In the genomic region with DNA sequence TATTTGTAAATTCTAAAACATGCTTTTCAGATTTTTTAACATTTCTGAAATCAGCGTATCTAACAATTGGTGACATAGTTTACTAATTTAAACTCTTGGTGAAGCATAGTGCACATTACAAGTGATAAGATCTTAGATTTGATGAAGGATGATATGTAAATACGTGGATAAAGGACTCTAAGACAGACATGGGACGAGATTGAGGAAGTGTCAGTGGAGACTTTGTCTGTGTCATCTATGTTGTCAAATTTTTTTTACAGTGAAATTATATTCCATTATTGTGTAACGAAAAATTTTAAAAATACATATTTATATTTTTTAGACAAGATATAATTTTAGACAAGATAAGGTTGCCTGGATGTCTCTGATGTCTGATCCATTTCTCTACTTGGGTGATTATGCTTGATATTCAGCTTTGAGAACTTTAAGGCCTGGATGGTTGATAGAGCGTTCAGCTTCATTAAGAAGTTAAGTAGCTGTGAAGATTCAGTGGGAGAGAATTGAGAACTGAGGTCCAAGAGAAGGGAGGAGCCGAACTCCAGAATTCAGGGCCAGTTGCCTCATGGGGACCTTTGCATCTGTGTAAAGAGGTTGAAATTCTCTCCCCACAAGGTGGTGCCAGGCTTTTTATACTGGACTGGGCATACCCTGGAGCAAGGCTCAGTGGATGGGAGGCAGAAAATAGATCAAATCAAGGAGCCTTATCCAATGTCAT, we compare ENCODE assay signal across 9 cellular contexts.
A peak's percentile ranks its signal among the peaks of the same experiment; 100 is the strongest.
DNase-seq lines count a peak whose midpoint lies in the region; ATAC-seq, FAIRE-seq and TF ChIP-seq lines count a peak whose summit lies in the region.
"Had no signal": no experiment of that assay in that cellular context is flagged by ENCODE, and none has a peak within 500 bp of the region (broad histone marks: within the 10 kb centered on the region; RNA-seq: fewer than 3 reads in every experiment).

No MANE protein-coding gene starts in this region.

- peak; percentile 43 for FAIRE-seq in islet of Langerhans (lab: Jason Lieb, UNC)

- POLR2A ChIA-PET in AG04450 (lab: Yijun Ruan, JAX) = interaction anchor here (0.7 kb wide), 1 partner anchor 171 kb away, joined by 3 read pairs; no protein-coding TSS in a partner anchor
- POLR2A ChIA-PET in T-cell (lab: Charles Lee) = interaction anchor here in 1 of 2 donors (0.6 kb wide), 1 partner anchor 1793 kb away, joined by 3 read pairs; a partner anchor contains a TSS

- H3K27ac ChIP-seq in AG04450 (ENCODE audit: low read depth, low read length) = no peak overlapping the region

- H3K36me3 Mint-ChIP-seq in T-cell = no peaks in the 10 kb centered on the region

- no peaks in the 10 kb centered on the region for H3K27me3 ChIP-seq in AG04450 (ENCODE audit: control insufficient read depth, insufficient read depth, low read length)

- H3K9me3 ChIP-seq in AG04450 (ENCODE audit: control insufficient read depth, insufficient read depth, low read length) = no peaks in the 10 kb centered on the region

- CTCF ChIA-PET in AG04450 (lab: Charles Lee) (interaction anchor here (0.7 to 0.8 kb wide), 2 partner anchors 132 to 708 kb away, joined by 3 read pairs; no protein-coding TSS in a partner anchor), T-cell (lab: Charles Lee) (no interaction called here)

- DNase-seq in AG04450 (ENCODE audit: low read depth, low spot score) (no peak), T-cell (no peak), SIG-M5 treated with dmso at 0.1 percent for 504 hours (lab: John Stamatoyannopoulos, UW; ENCODE audit: unreplicated experiment) (no peak), GM20000 (ENCODE audit: low spot score) (no peak)
- DNase-seq in activated CD4-positive, CD25-positive, alpha-beta regulatory T cell (lab: John Stamatoyannopoulos, UW) = no peak
- DNase-seq: stimulated activated CD4-positive, alpha-beta T cell treated with anti-CD3 and anti-CD28 coated beads, Interleukin-4, amount 100 ng/mL, for 24 hours had no signal

- H3K4me1 Mint-ChIP-seq in T-cell = peaks cover 58 to 71% (median 62%) of the 10 kb centered on the region in 3 donors

- peak overlapping the region; percentile 36 to 47 for H3K27ac Mint-ChIP-seq in T-cell

- no peak overlapping the region for H3K4me3 ChIP-seq in AG04450 (ENCODE audit: low read depth, low read length)

- H3K9me3 Mint-ChIP-seq in T-cell = no peaks in the 10 kb centered on the region

- TF ChIP-seq CTCF in AG04450 (IDR thresholded peaks at IDR 0.05; ENCODE audit: low read depth, low read length) (peak; percentile 12; the same call in 1 of the 2 replicates), GM12872 (IDR thresholded peaks at IDR 0.05; ENCODE audit: insufficient read depth, low read depth, low read length) (peak; percentile 29; the same call in 2 of the 3 replicates), GM20000 (IDR thresholded peaks at IDR 0.05; ENCODE audit: extremely low read depth, missing control alignments) (no peak)

- H3K27me3 Mint-ChIP-seq in T-cell = no peaks in the 10 kb centered on the region

- ATAC-seq in T-cell (replicated peaks in 1 of 4) (no peak), HG02623 (IDR thresholded peaks at IDR 0.05; ENCODE audit: unreplicated experiment) (no peak)

- no peak overlapping the region for H3K4me3 Mint-ChIP-seq in T-cell
